Comparison of ENCODE assay signal across 11 cellular contexts in genomic region chr15:81295466-81296145, GRCh38. TPM values are rescaled to one million over a fixed set of nuclear protein-coding genes. Genes with fewer than 3 reads are reported as not detected.
A peak's percentile ranks its signal among the peaks of the same experiment; 100 is the strongest.
DNase-seq lines count a peak whose midpoint lies in the region; ATAC-seq, FAIRE-seq and TF ChIP-seq lines count a peak whose summit lies in the region.
"Had no signal": no experiment of that assay in that cellular context is flagged by ENCODE, and none has a peak within 500 bp of the region (broad histone marks: within the 10 kb centered on the region; RNA-seq: fewer than 3 reads in every experiment).

No MANE protein-coding gene starts in this region.

- peaks cover 75 to 89% of the 10 kb centered on the region in 2 experiments for H3K4me1 ChIP-seq in neutrophil (ENCODE audit: control insufficient read depth in 1 of 2, insufficient read depth in 1 of 2, low read depth in 1 of 2, low read length in 1 of 2)
- peaks cover 0 to 18% of the 10 kb centered on the region in 2 donors for H3K4me1 ChIP-seq in adrenal gland (replicated peaks in 1 of 2)

- H3K36me3 ChIP-seq in neutrophil: peaks cover 16% of the 10 kb centered on the region
- H3K36me3 ChIP-seq in adrenal gland (replicated peaks in 1 of 2): no peaks in the 10 kb centered on the region

- peak overlapping the region; percentile 86 to 97 for H3K4me3 ChIP-seq in neutrophil (ENCODE audit: low read depth in 1 of 2, low read length in 1 of 2)
- H3K4me3 ChIP-seq in adrenal gland: no peak overlapping the region
- H3K4me3 ChIP-seq: gastroesophageal sphincter had no signal

- no peaks in the 10 kb centered on the region for H3K27me3 ChIP-seq in CD4-positive, alpha-beta T cell (ENCODE audit: control insufficient read depth, insufficient read depth, low read length)
- H3K27me3 ChIP-seq in neutrophil: no peaks in the 10 kb centered on the region
- peaks cover 3% of the 10 kb centered on the region for H3K27me3 ChIP-seq in adrenal gland
- H3K27me3 ChIP-seq: gastroesophageal sphincter had no signal

- intact Hi-C loops in CD4-positive, alpha-beta T cell (cut with DNase I, micrococcal nuclease): loop anchor here (1.0 to 10.0 kb wide), 6 partner anchors 9 to 301 kb away; partner anchors contain the start of genes STARD5 (in 1 of the 2) and TLNRD1 (in 1 of the 2)
- intact Hi-C loops in adrenal gland (cut with DNase I): no loop called here

- H3K9me3 Mint-ChIP-seq in CD4-positive, alpha-beta T cell: no peaks in the 10 kb centered on the region
- no peaks in the 10 kb centered on the region for H3K9me3 Mint-ChIP-seq in activated naive CD4-positive, alpha-beta T cell treated with anti-CD3 and anti-CD28 coated beads, Interleukin-2, amount 50 U/mL, for 72 hours

- H3K27ac ChIP-seq in CD4-positive, alpha-beta T cell (ENCODE audit: low read depth, low read length): peak overlapping the region; percentile 95
- peak overlapping the region; percentile 96 for H3K27ac ChIP-seq in neutrophil
- H3K27ac ChIP-seq in adrenal gland: peak overlapping the region in 1 of 5 donors; percentile 71

- CTCF ChIA-PET in CD4-positive, alpha-beta T cell (lab: Charles Lee): interaction anchor here (1.4 to 8.1 kb wide), 4 partner anchors 9 to 41 kb away, joined by 3 to 57 read pairs (median 11); no protein-coding TSS in a partner anchor

- no peaks in the 10 kb centered on the region for H3K27me3 Mint-ChIP-seq in CD4-positive, alpha-beta T cell

- ATAC-seq in CD4-positive, alpha-beta T cell (ENCODE audit: poor library complexity): no peak
- ATAC-seq in activated naive CD4-positive, alpha-beta T cell treated with anti-CD3 and anti-CD28 coated beads, Interleukin-2, amount 50 U/mL, for 72 hours: no peak
- ATAC-seq: gastroesophageal sphincter, left cardiac atrium had no signal

- no peaks in the 10 kb centered on the region for H3K9me3 ChIP-seq in CD4-positive, alpha-beta T cell (ENCODE audit: control insufficient read depth, low read length)
- no peaks in the 10 kb centered on the region for H3K9me3 ChIP-seq in neutrophil
- H3K9me3 ChIP-seq in adrenal gland (replicated peaks in 1 of 3): no peaks in the 10 kb centered on the region
- H3K9me3 ChIP-seq: gastroesophageal sphincter had no signal

- POLR2A ChIA-PET in CD4-positive, alpha-beta T cell (lab: Charles Lee): interaction anchor here (1.1 to 22.8 kb wide), 11 partner anchors 9 to 1372 kb away, joined by 4 to 472 read pairs (median 14); partner anchors contain the start of genes STARD5 and TLNRD1

- peak overlapping the region; percentile 99 for H3K4me3 Mint-ChIP-seq in CD4-positive, alpha-beta T cell

- DNase-seq in CD4-positive, alpha-beta T cell: peak in 1 of 10 experiments; percentile 31
- DNase-seq in GM18507 (ENCODE audit: extremely low spot score, insufficient read length, low read depth): no peak
- DNase-seq in activated naive CD4-positive, alpha-beta T cell treated with anti-CD3 and anti-CD28 coated beads, Interleukin-2, amount 50 U/mL, for 72 hours (ENCODE audit: low spot score in 2 of 2): no peak
- no peak for DNase-seq in adrenal gland
- no peak for DNase-seq in NCI-H2171 treated with DMSO at 0.1 percent for 48 hours (lab: John Stamatoyannopoulos, UW)
- no peak for DNase-seq in stimulated activated CD4-positive, alpha-beta T cell treated with anti-CD3 and anti-CD28 coated beads, Interleukin-2, amount 100 ng/mL, for 24 hours
- DNase-seq: cortex of kidney, left cardiac atrium had no signal

- TF ChIP-seq POLR2A in adrenal gland (IDR thresholded peaks at IDR 0.05): no peak

- TF ChIP-seq CTCF in CD4-positive, alpha-beta T cell (IDR thresholded peaks at IDR 0.05): no peak
- no peak for TF ChIP-seq CTCF in neutrophil (IDR thresholded peaks at IDR 0.05)
- TF ChIP-seq CTCF in adrenal gland (IDR thresholded peaks at IDR 0.05): no peak

- H3K36me3 Mint-ChIP-seq in CD4-positive, alpha-beta T cell (ENCODE audit: low read depth): peaks cover 45% of the 10 kb centered on the region
- peaks cover 37 to 49% of the 10 kb centered on the region in 2 donors for H3K36me3 Mint-ChIP-seq in activated naive CD4-positive, alpha-beta T cell treated with anti-CD3 and anti-CD28 coated beads, Interleukin-2, amount 50 U/mL, for 72 hours

- peak; percentile 55 for FAIRE-seq in GM18507 (lab: Jason Lieb, UNC)
- FAIRE-seq: urothelium cell line had no signal

- WGBS in adrenal gland, 4 donors: 57 to 70% (median 67%) methylated on average over 5 of the region's 5 CpGs

- peaks cover 67% of the 10 kb centered on the region for H3K4me1 Mint-ChIP-seq in CD4-positive, alpha-beta T cell (ENCODE audit: low read depth)

- peak overlapping the region; percentile 92 for H3K27ac Mint-ChIP-seq in CD4-positive, alpha-beta T cell
- H3K27ac Mint-ChIP-seq in activated naive CD4-positive, alpha-beta T cell treated with anti-CD3 and anti-CD28 coated beads, Interleukin-2, amount 50 U/mL, for 72 hours: peak overlapping the region; percentile 92 to 98

RNA-seq across cellular contexts. Expression of gene STARD5, which starts 28.3 kb away (rescaled TPM):
- total RNA-seq in CD4-positive, alpha-beta T cell: 1 to 10 TPM; 9.7 to 9.8 TPM
- 1 to 10 TPM; 8.0 to 8.8 TPM for total RNA-seq in activated naive CD4-positive, alpha-beta T cell treated with anti-CD3 and anti-CD28 coated beads, Interleukin-2, amount 50 U/mL, for 72 hours
- 1 to 10 TPM in 7 of 8 donors, under 1 TPM in 1; 0.97 to 6.1 (median 3.3) TPM for total RNA-seq in adrenal gland
- 1 to 10 TPM; 3.4 to 5.1 (median 3.8) TPM for polyA plus RNA-seq in adrenal gland

Comparison
In these comparisons a context has a peak if more than half of its experiments do, and no peak if none do; other contexts are left out.
1. H3K4me3 ChIP-seq: peak in neutrophil (2 of 2); none in adrenal gland (0 of 4).
2. intact Hi-C loops: an anchor here in CD4-positive, alpha-beta T cell (1.0 to 10.0 kb wide); none called in adrenal gland.